11 cellular contexts compared by ENCODE assay signal in the genomic region with DNA sequence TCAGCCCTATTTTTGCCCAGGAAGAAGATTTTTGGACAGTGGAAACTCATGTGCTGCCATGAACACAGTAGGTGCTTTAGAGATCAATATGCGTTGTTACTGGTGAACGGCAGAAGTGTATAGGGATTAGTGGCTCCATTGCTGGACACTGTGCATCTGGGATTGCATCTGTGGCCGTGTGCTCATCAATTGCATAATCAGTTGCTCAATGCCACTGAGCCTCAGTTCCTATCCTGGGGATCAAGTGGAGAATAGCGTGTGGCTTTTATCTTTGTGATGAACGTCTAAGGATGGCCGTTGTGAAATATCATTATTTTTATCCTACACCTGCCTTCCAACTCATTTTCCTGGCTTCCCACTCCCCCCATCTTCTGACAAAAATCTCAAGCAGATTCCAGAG. TPM values are rescaled to one million over a fixed set of nuclear protein-coding genes. Genes with fewer than 3 reads are reported as not detected.
DNase-seq lines count a peak whose midpoint lies in the region; ATAC-seq and TF ChIP-seq lines count a peak whose summit lies in the region.
"Had no signal": no experiment of that assay in that cellular context is flagged by ENCODE, and none has a peak within 500 bp of the region (broad histone marks: within the 10 kb centered on the region; RNA-seq: fewer than 3 reads in every experiment).

No MANE protein-coding gene starts in this region.

- H3K27ac ChIP-seq in sigmoid colon (peak overlapping the region in 3 of 4 donors; percentile 41 to 60 (median 44)), spleen (no peak overlapping the region)
- H3K27ac ChIP-seq: RWPE1 had no signal

- H3K4me1 ChIP-seq in sigmoid colon (peaks cover 0 to 21% (median 18%) of the 10 kb centered on the region in 4 donors), spleen (peaks cover 0 to 16% (median 8%) of the 10 kb centered on the region in 6 donors)

- no peaks in the 10 kb centered on the region for H3K27me3 ChIP-seq in sigmoid colon
- peaks cover 0 to 21% (median 0%) of the 10 kb centered on the region in 7 donors for H3K27me3 ChIP-seq in spleen (replicated peaks in 1 of 7)

- 60 to 72% methylated on average over 6 of the region's 6 CpGs for WGBS in sigmoid colon, 2 donors
- WGBS in spleen, 5 donors: 45 to 67% (median 57%) methylated on average over 6 of the region's 6 CpGs

- TF ChIP-seq POLR2A in sigmoid colon (IDR thresholded peaks at IDR 0.05) (no peak), spleen (IDR thresholded peaks at IDR 0.05) (no peak)

- H3K4me3 ChIP-seq in foreskin fibroblast (ENCODE audit: low read depth in 1 of 2, low read length in 2 of 2): peak overlapping the region in 1 of 2 donors; percentile 11
- H3K4me3 ChIP-seq in sigmoid colon: no peak overlapping the region
- H3K4me3 ChIP-seq in spleen: no peak overlapping the region

- TF ChIP-seq CTCF in foreskin fibroblast (IDR thresholded peaks at IDR 0.05; ENCODE audit: low read depth, low read length): no peak
- no peak for TF ChIP-seq CTCF in sigmoid colon (IDR thresholded peaks at IDR 0.05)
- no peak for TF ChIP-seq CTCF in spleen (IDR thresholded peaks at IDR 0.05 in 8 of 11, conservative IDR thresholded peaks at IDR 0.05 in 3 of 11)

- peak; percentile 3 for DNase-seq in GF-D8 (lab: John Stamatoyannopoulos, UW)
- peak; percentile 56 for DNase-seq in NOMO-1 treated with DMSO at 0.1 percent for 48 hours (lab: John Stamatoyannopoulos, UW; ENCODE audit: unreplicated experiment)
- peak; percentile 12 to 37 for DNase-seq in foreskin fibroblast
- DNase-seq in sigmoid colon: no peak
- DNase-seq in globus pallidus (ENCODE audit: low spot score): no peak
- no peak for DNase-seq in hypothalamus (lab: John Stamatoyannopoulos, UW)
- DNase-seq in spleen: no peak
- DNase-seq: CD8-positive, alpha-beta memory T cell had no signal

- intact Hi-C loops in sigmoid colon (cut with DNase I): no loop called here
- intact Hi-C loops in spleen (cut with DNase I; ENCODE audit: low total_unique reads): no loop called here

- H3K9me3 ChIP-seq in sigmoid colon: no peaks in the 10 kb centered on the region
- H3K9me3 ChIP-seq in spleen: no peaks in the 10 kb centered on the region

- no peaks in the 10 kb centered on the region for H3K36me3 ChIP-seq in sigmoid colon
- no peaks in the 10 kb centered on the region for H3K36me3 ChIP-seq in spleen

- ATAC-seq in HG02970 (IDR thresholded peaks at IDR 0.05; ENCODE audit: low FRiP score, unreplicated experiment): no peak

- no peak for TF ChIP-seq EP300 in sigmoid colon (IDR thresholded peaks at IDR 0.05)

RNA-seq across cellular contexts. Expression of gene TNN, which starts 5.4 kb away (rescaled TPM):
- total RNA-seq in sigmoid colon: under 1 TPM; 0.27 to 0.36 (median 0.30) TPM
- under 1 TPM in 1 of 3 donors, not detected in 2; 0.03 TPM for polyA plus RNA-seq in sigmoid colon
- total RNA-seq in spleen: 1 to 10 TPM in 2 of 7 donors, under 1 TPM in 5; 0.26 to 1.3 (median 0.47) TPM
- polyA plus RNA-seq in spleen: under 1 TPM; 0.03 to 0.29 (median 0.04) TPM
- total RNA-seq: CD8-positive, alpha-beta memory T cell; naive thymus-derived CD4-positive, alpha-beta T cell had no signal
- polyA plus RNA-seq: CD8-positive, alpha-beta memory T cell; naive thymus-derived CD4-positive, alpha-beta T cell had no signal

RNA-seq across cellular contexts. Expression of gene MRPS14, which starts 49.8 kb away (rescaled TPM):
- 10 to 100 TPM; 17.5 to 36.0 (median 24.3) TPM for total RNA-seq in sigmoid colon
- polyA plus RNA-seq in sigmoid colon: 10 to 100 TPM; 25.2 to 28.9 (median 28.7) TPM
- 10 to 100 TPM; 20.8 to 34.5 (median 26.8) TPM for total RNA-seq in spleen
- polyA plus RNA-seq in spleen: 10 to 100 TPM; 10.1 to 26.1 (median 25.2) TPM

Comparison
In these comparisons a context has a peak if more than half of its experiments do, and no peak if none do; other contexts are left out.
1. DNase-seq: peak in GF-D8 (single experiment), NOMO-1 treated with DMSO at 0.1 percent for 48 hours (single experiment) and foreskin fibroblast (2 of 2); none in sigmoid colon (single experiment), globus pallidus (single experiment), hypothalamus (0 of 51) and spleen (single experiment).
2. H3K27ac ChIP-seq: peak in sigmoid colon (3 of 4); none in spleen (0 of 8).